ENCODE assay signal across 9 cellular contexts in the genomic region with DNA sequence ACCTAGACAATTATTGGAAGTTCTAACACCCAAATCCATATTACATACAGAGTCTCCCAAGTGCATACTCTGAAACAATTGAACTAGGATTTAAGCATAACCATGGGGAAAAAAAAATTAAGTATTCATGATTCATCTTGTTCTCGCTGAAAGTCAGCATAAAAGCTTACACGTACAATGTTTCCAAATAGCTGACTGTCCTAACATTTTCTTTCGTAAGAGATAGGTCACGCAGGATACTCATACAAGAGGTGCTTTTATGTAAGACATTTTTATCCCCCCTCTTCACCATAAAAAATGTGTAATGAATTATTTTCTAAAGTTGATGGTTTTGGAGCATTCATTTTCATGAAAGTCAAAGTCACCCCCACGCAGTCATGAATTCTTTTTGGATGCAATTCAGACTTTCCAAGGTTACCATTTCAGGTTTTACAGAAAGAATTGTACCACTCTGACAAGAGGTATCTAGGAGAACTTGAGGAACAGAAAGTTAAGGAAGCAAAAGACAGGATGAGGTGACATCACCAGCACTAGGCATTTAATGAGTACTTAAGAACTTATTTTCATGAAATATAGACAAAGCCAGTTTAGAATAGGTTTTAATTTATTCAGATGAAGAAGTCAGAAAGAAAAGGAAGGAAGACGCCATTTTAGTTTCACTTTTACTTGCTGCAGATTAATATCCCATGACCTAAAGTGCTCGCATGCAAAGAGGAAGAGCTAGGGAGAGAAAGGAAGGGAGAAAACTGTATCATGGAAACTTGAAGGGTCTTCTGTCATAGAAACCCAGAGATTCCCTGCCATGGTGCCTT. TPM values are rescaled to one million over a fixed set of nuclear protein-coding genes. Genes with fewer than 3 reads are reported as not detected.
DNase-seq lines count a peak whose midpoint lies in the region; ATAC-seq and TF ChIP-seq lines count a peak whose summit lies in the region.
"Had no signal": no experiment of that assay in that cellular context is flagged by ENCODE, and none has a peak within 500 bp of the region (broad histone marks: within the 10 kb centered on the region; RNA-seq: fewer than 3 reads in every experiment).

No MANE protein-coding gene starts in this region.

- CTCF ChIA-PET in T-cell (lab: Charles Lee), result no interaction called here

- POLR2A ChIA-PET in T-cell (lab: Charles Lee), result no interaction called here

- intact Hi-C loops in spleen (cut with DNase I; ENCODE audit: low total_unique reads), result no loop called here

- H3K36me3 ChIP-seq in spleen, result no peaks in the 10 kb centered on the region

- peak; percentile 20 for DNase-seq in GDM1 (lab: John Stamatoyannopoulos, UW)
- DNase-seq in T-cell, result no peak
- DNase-seq in germinal center (ENCODE audit: low spot score), result peak; percentile 5
- no peak for DNase-seq in spleen
- DNase-seq in NCI-H1092 treated with DMSO at 0.1 percent for 48 hours (lab: John Stamatoyannopoulos, UW), result no peak
- no peak for DNase-seq in GM13976 (ENCODE audit: low spot score)

- H3K27ac Mint-ChIP-seq in T-cell, result peak overlapping the region; percentile 1 to 42

- peak overlapping the region; percentile 57 to 82 (median 78) for H3K27ac ChIP-seq in spleen

- WGBS in spleen, 5 donors, result 35 to 62% (median 45%) methylated on average over 7 of the region's 7 CpGs

- TF ChIP-seq POLR2A in spleen (IDR thresholded peaks at IDR 0.05), result no peak

- no peaks in the 10 kb centered on the region for H3K9me3 Mint-ChIP-seq in T-cell

- H3K9me3 ChIP-seq in spleen, result peaks cover 0 to under 1% (median 0%) of the 10 kb centered on the region in 8 donors

- H3K4me1 Mint-ChIP-seq in T-cell, result peaks cover 9 to 15% (median 13%) of the 10 kb centered on the region in 3 donors

- TF ChIP-seq CTCF in spleen (IDR thresholded peaks at IDR 0.05 in 8 of 11, conservative IDR thresholded peaks at IDR 0.05 in 3 of 11) (no peak), GM13976 (IDR thresholded peaks at IDR 0.05; ENCODE audit: borderline replicate concordance, control extremely low read depth, extremely low read depth, insufficient read depth, missing control alignments) (no peak)

- H3K4me1 ChIP-seq in spleen, result peaks cover 0 to 25% (median 19%) of the 10 kb centered on the region in 6 donors

- peak overlapping the region; percentile 67 to 81 (median 74) for H3K4me3 Mint-ChIP-seq in T-cell

- H3K27me3 ChIP-seq in spleen (replicated peaks in 1 of 7), result no peaks in the 10 kb centered on the region

- ATAC-seq in HG02798 (IDR thresholded peaks at IDR 0.05; ENCODE audit: poor library complexity, unreplicated experiment), result peak; percentile 55
- peak in 1 of 4 experiments; percentile 26 for ATAC-seq in T-cell (replicated peaks in 1 of 4)
- ATAC-seq in GM21737 (IDR thresholded peaks at IDR 0.05; ENCODE audit: unreplicated experiment), result no peak

- no peaks in the 10 kb centered on the region for H3K36me3 Mint-ChIP-seq in T-cell

- peaks cover 0 to 5% of the 10 kb centered on the region in 2 donors for H3K27me3 Mint-ChIP-seq in T-cell

- peak overlapping the region in 5 of 8 donors; percentile 0 to 58 (median 24) for H3K4me3 ChIP-seq in spleen
- H3K4me3 ChIP-seq: lung had no signal

- in situ Hi-C loops in GM13976 (cut with MboI; ENCODE audit: low sequenced_read_pairs, unreplicated experiment), result no loop called here

RNA-seq across cellular contexts. Expression of gene TMEM26, which starts 55.8 kb away (rescaled TPM):
- total RNA-seq in T-cell (not detected), spleen (10 to 100 TPM; 20.3 to 30.9 (median 23.0) TPM)
- polyA plus RNA-seq in spleen, result 1 to 10 TPM; 1.0 to 3.1 (median 2.0) TPM

Comparison
In these comparisons a context has a peak if more than half of its experiments do, and no peak if none do; other contexts are left out.
1. DNase-seq: peak in GDM1 (single experiment) and germinal center (single experiment); none in T-cell (0 of 34), spleen (single experiment), NCI-H1092 treated with DMSO at 0.1 percent for 48 hours (single experiment) and GM13976 (single experiment).
2. RNA of gene TMEM26, which starts 55.8 kb away (total RNA-seq): 20.3 to 30.9 TPM in spleen; not detected in T-cell; every median in the first group is over 10 times any median in the second.